ENCODE assay signal across 8 cellular contexts in genomic region chr6:107318100-107318736, GRCh38.
A peak's percentile ranks its signal among the peaks of the same experiment; 100 is the strongest.
DNase-seq lines count a peak whose midpoint lies in the region; ATAC-seq and TF ChIP-seq lines count a peak whose summit lies in the region.

No MANE protein-coding gene starts in this region.

- H3K27me3 Mint-ChIP-seq in endodermal cell (ENCODE audit: insufficient read depth), result no peaks in the 10 kb centered on the region
- no peaks in the 10 kb centered on the region for H3K27me3 Mint-ChIP-seq in memory B cell
- H3K27me3 Mint-ChIP-seq in type B pancreatic cell, result no peaks in the 10 kb centered on the region

- H2AFZ ChIP-seq in HCT116 (ENCODE audit: low read depth, low read length, poor library complexity, severe bottlenecking) (no peak overlapping the region), SU-DHL-6 (ENCODE audit: low read depth, low read length, severe bottlenecking) (no peak overlapping the region)

- peak; percentile 73 for TF ChIP-seq RAD21 in HCT116 (IDR thresholded peaks at IDR 0.05; ENCODE audit: low read depth)

- H3K4me1 ChIP-seq in HCT116 (ENCODE audit: control insufficient read depth in 1 of 2, insufficient read depth in 2 of 2, low read length in 2 of 2) (no peaks in the 10 kb centered on the region), endodermal cell (ENCODE audit: control insufficient read depth, insufficient read depth, low read length) (peaks cover 3% of the 10 kb centered on the region)

- H3K9ac ChIP-seq in HCT116 (ENCODE audit: low read length), result no peak overlapping the region
- H3K9ac ChIP-seq in SU-DHL-6 (ENCODE audit: low read length), result no peak overlapping the region
- H3K9ac ChIP-seq in endodermal cell (ENCODE audit: extremely low read depth, low read length, poor library complexity, severe bottlenecking), result no peak overlapping the region

- no peak overlapping the region for H3K4me3 ChIP-seq in HCT116 (replicated peaks in 1 of 2; ENCODE audit: low read depth in 1 of 2, low read length in 2 of 2)
- H3K4me3 ChIP-seq in SU-DHL-6 (ENCODE audit: insufficient read depth, low read length, poor library complexity, severe bottlenecking), result no peak overlapping the region
- H3K4me3 ChIP-seq in endodermal cell (ENCODE audit: low read length), result no peak overlapping the region

- no peaks in the 10 kb centered on the region for H4K20me1 ChIP-seq in HCT116 (ENCODE audit: insufficient read depth)
- H4K20me1 ChIP-seq in SU-DHL-6 (ENCODE audit: low read depth, low read length), result no peaks in the 10 kb centered on the region

- no peaks in the 10 kb centered on the region for H3K36me3 Mint-ChIP-seq in endodermal cell (ENCODE audit: low read depth)
- peaks cover 4% of the 10 kb centered on the region for H3K36me3 Mint-ChIP-seq in memory B cell
- no peaks in the 10 kb centered on the region for H3K36me3 Mint-ChIP-seq in type B pancreatic cell

- no peak for TF ChIP-seq POLR2A in HCT116 (IDR thresholded peaks at IDR 0.05; ENCODE audit: borderline replicate concordance, extremely low read depth, insufficient read depth, insufficient read length)

- POLR2A ChIA-PET in HCT116 (lab: Charles Lee), result interaction anchor here (1.1 kb wide), 1 partner anchor 141 kb away, joined by 3 read pairs; the partner anchor contains the start of gene PDSS2

- no peaks in the 10 kb centered on the region for H3K27me3 ChIP-seq in HCT116 (ENCODE audit: insufficient read depth, low read length)
- no peaks in the 10 kb centered on the region for H3K27me3 ChIP-seq in SU-DHL-6 (ENCODE audit: low read length)
- no peaks in the 10 kb centered on the region for H3K27me3 ChIP-seq in endodermal cell (ENCODE audit: control insufficient read depth, insufficient read depth, low read length, poor library complexity, severe bottlenecking)

- no TSS peak for BruUV-seq in HCT116 (replicated peaks; lab: Mats Ljungman, UMichigan)

- H3F3A ChIP-seq in SU-DHL-6 (ENCODE audit: insufficient read depth), result no peaks in the 10 kb centered on the region

- DNase-seq in activated naive CD4-positive, alpha-beta T cell treated with Interleukin-2 at 50 U/mL for 16 hours, result peak; percentile 11
- DNase-seq in activated naive CD4-positive, alpha-beta T cell (lab: John Stamatoyannopoulos, UW), result no peak
- DNase-seq in HCT116 (ENCODE audit: low read depth, low spot score) (peak; percentile 26), NAMALWA (ENCODE audit: low spot score) (peak; percentile 72), endodermal cell (peak; percentile 79), memory B cell (ENCODE audit: low spot score in 2 of 2) (peak in 1 of 2 donors; percentile 11), type B pancreatic cell (ENCODE audit: extremely low spot score, unreplicated experiment) (no peak)

- H3K27ac Mint-ChIP-seq in endodermal cell (no peak overlapping the region), memory B cell (no peak overlapping the region), type B pancreatic cell (no peak overlapping the region)

- 62 to 75% methylated on average over 7 to 9 of the region's 9 CpGs for WGBS in endodermal cell (ENCODE audit: insufficient coverage in 1 of 2, insufficient read length in 1 of 2), 2 experiments

- H3K9me3 Mint-ChIP-seq in endodermal cell (no peaks in the 10 kb centered on the region), memory B cell (no peaks in the 10 kb centered on the region), type B pancreatic cell (no peaks in the 10 kb centered on the region)

- H3K9me3 ChIP-seq in HCT116 (ENCODE audit: control insufficient read depth in 1 of 2, insufficient read depth in 1 of 2, low read depth in 1 of 2, low read length in 2 of 2) (no peaks in the 10 kb centered on the region), SU-DHL-6 (ENCODE audit: insufficient read depth, low read length) (no peaks in the 10 kb centered on the region), endodermal cell (ENCODE audit: control insufficient read depth, low read length) (no peaks in the 10 kb centered on the region)

- no peak overlapping the region for H3K4me2 ChIP-seq in HCT116 (ENCODE audit: low read length)
- H3K4me2 ChIP-seq in SU-DHL-6 (ENCODE audit: low read depth, low read length, poor library complexity, severe bottlenecking), result no peak overlapping the region

- peaks cover 14% of the 10 kb centered on the region for H3K4me1 Mint-ChIP-seq in endodermal cell
- H3K4me1 Mint-ChIP-seq in memory B cell, result peaks cover 12% of the 10 kb centered on the region
- peaks cover 19% of the 10 kb centered on the region for H3K4me1 Mint-ChIP-seq in type B pancreatic cell (ENCODE audit: unreplicated experiment)

- peak; percentile 59 to 87 (median 73); a peak in 5 of 6 replicates for TF ChIP-seq CTCF in HCT116 (IDR thresholded peaks at IDR 0.05 in 2 of 3, conservative IDR thresholded peaks at IDR 0.05 in 1 of 3; ENCODE audit: borderline replicate concordance in 1 of 3, insufficient read depth in 1 of 3, low read depth in 2 of 3, low read length in 2 of 3)
- peak; percentile 79 for TF ChIP-seq CTCF in SU-DHL-6 (IDR thresholded peaks at IDR 0.05; ENCODE audit: insufficient read depth, low read length, poor library complexity, severe bottlenecking)
- TF ChIP-seq CTCF in endodermal cell (conservative IDR thresholded peaks at IDR 0.05), result peak; percentile 87
- TF ChIP-seq CTCF in type B pancreatic cell (conservative IDR thresholded peaks at IDR 0.05), result peak; percentile 74

- H3K4me3 Mint-ChIP-seq in endodermal cell (no peak overlapping the region), memory B cell (no peak overlapping the region), type B pancreatic cell (no peak overlapping the region)

- H3K27ac ChIP-seq in HCT116 (ENCODE audit: low read depth, low read length) (no peak overlapping the region), SU-DHL-6 (ENCODE audit: low read depth, low read length) (no peak overlapping the region), endodermal cell (ENCODE audit: low read depth, low read length) (no peak overlapping the region)

- ATAC-seq in HCT116, result peak; percentile 100
- ATAC-seq in memory B cell (ENCODE audit: low read depth), result peak; percentile 95

- H3K36me3 ChIP-seq in HCT116 (ENCODE audit: control insufficient read depth in 1 of 2, insufficient read depth in 2 of 2, low read length in 2 of 2), result no peaks in the 10 kb centered on the region
- H3K36me3 ChIP-seq in SU-DHL-6 (ENCODE audit: low read length), result no peaks in the 10 kb centered on the region
- no peaks in the 10 kb centered on the region for H3K36me3 ChIP-seq in endodermal cell (ENCODE audit: control insufficient read depth, insufficient read depth, low read length)

- RAD21 ChIA-PET in HCT116 (lab: Charles Lee; ENCODE audit: low non-redundant PET in 1 of 2, low total read pairs in 2 of 2, uncharacterized antibody in 2 of 2, unreplicated experiment in 2 of 2), result interaction anchor here (0.6 to 1.0 kb wide), 4 partner anchors 140 to 356 kb away, joined by 3 read pairs; partner anchors contain the start of gene PDSS2 (in 1 of the 2)

- intact Hi-C loops in HCT116 (cut with micrococcal nuclease), result loop anchor here (5.0 kb wide), 1 partner anchor 339 kb away; no protein-coding TSS in a partner anchor

- CTCF ChIA-PET in HCT116 (lab: Charles Lee), result interaction anchor here (0.7 to 1.8 kb wide), 19 partner anchors 10 to 549 kb away, joined by 3 to 12 read pairs (median 4); partner anchors contain the start of gene PDSS2

- H3K9me2 ChIP-seq in HCT116 (ENCODE audit: insufficient read depth), result no peaks in the 10 kb centered on the region
- no peaks in the 10 kb centered on the region for H3K9me2 ChIP-seq in SU-DHL-6 (replicated peaks; ENCODE audit: insufficient read depth, low read length)

- no peaks in the 10 kb centered on the region for H3K79me2 ChIP-seq in HCT116 (ENCODE audit: insufficient read depth, low read length)
- H3K79me2 ChIP-seq in SU-DHL-6 (ENCODE audit: insufficient read depth, low read length), result no peaks in the 10 kb centered on the region

TF ChIP-seq in HCT116, 20 proteins besides CTCF, POLR2A, EP300 and RAD21 (continues in another document):
- no peak for TF ChIP-seq EGR1 (IDR thresholded peaks at IDR 0.05; ENCODE audit: low read depth)
- TF ChIP-seq JUND (IDR thresholded peaks at IDR 0.05), result no peak
- no peak for TF ChIP-seq TCF7L2 (IDR thresholded peaks at IDR 0.05; ENCODE audit: borderline replicate concordance, extremely low read depth, insufficient read depth, insufficient read length)
- no peak for TF ChIP-seq EZH2 (IDR thresholded peaks at IDR 0.05)
- TF ChIP-seq, protein P1, sequence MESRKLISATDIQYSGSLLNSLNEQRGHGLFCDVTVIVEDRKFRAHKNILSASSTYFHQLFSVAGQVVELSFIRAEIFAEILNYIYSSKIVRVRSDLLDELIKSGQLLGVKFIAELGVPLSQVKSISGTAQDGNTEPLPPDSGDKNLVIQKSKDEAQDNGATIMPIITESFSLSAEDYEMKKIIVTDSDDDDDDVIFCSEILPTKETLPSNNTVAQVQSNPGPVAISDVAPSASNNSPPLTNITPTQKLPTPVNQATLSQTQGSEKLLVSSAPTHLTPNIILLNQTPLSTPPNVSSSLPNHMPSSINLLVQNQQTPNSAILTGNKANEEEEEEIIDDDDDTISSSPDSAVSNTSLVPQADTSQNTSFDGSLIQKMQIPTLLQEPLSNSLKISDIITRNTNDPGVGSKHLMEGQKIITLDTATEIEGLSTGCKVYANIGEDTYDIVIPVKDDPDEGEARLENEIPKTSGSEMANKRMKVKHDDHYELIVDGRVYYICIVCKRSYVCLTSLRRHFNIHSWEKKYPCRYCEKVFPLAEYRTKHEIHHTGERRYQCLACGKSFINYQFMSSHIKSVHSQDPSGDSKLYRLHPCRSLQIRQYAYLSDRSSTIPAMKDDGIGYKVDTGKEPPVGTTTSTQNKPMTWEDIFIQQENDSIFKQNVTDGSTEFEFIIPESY (IDR thresholded peaks at IDR 0.05; ENCODE audit: extremely low read depth, insufficient replicate concordance, low read length), result no peak
- no peak for TF ChIP-seq ZFX (IDR thresholded peaks at IDR 0.05)
- TF ChIP-seq, protein P2, sequence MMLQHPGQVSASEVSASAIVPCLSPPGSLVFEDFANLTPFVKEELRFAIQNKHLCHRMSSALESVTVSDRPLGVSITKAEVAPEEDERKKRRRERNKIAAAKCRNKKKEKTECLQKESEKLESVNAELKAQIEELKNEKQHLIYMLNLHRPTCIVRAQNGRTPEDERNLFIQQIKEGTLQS (IDR thresholded peaks at IDR 0.05), result no peak

Comparison
In these comparisons a context has a peak if more than half of its experiments do, and no peak if none do; other contexts are left out.
1. DNase-seq: peak in activated naive CD4-positive, alpha-beta T cell treated with Interleukin-2 at 50 U/mL for 16 hours (single experiment), HCT116 (single experiment), NAMALWA (single experiment) and endodermal cell (single experiment); none in activated naive CD4-positive, alpha-beta T cell (0 of 4) and type B pancreatic cell (single experiment).
2. Peak in every context shown above with its lines, with median percentiles within 50 percentile points of each other: CTCF ChIP-seq.